ENCODE assay signal across 10 cellular contexts in genomic region chr1:243496173-243496553, GRCh38.
A peak's percentile ranks its signal among the peaks of the same experiment; 100 is the strongest.
DNase-seq lines count a peak whose midpoint lies in the region; ATAC-seq and TF ChIP-seq lines count a peak whose summit lies in the region.
"Had no signal": no experiment of that assay in that cellular context is flagged by ENCODE, and none has a peak within 500 bp of the region (broad histone marks: within the 10 kb centered on the region; RNA-seq: fewer than 3 reads in every experiment).

No MANE protein-coding gene starts in this region.

- H3K27me3 Mint-ChIP-seq in effector memory CD8-positive, alpha-beta T cell: no peaks in the 10 kb centered on the region
- H3K27me3 Mint-ChIP-seq in natural killer cell (ENCODE audit: low read depth in 2 of 2): no peaks in the 10 kb centered on the region
- H3K27me3 Mint-ChIP-seq: CD8-positive, alpha-beta memory T cell had no signal

- H3K9me3 ChIP-seq in vagina: no peaks in the 10 kb centered on the region

- ATAC-seq in Right ventricle myocardium inferior (no peak), natural killer cell (peak in 2 of 3 donors; percentile 36 to 50)
- no peak for ATAC-seq in effector memory CD8-positive, alpha-beta T cell (replicated peaks)

- H3K4me3 Mint-ChIP-seq in effector memory CD8-positive, alpha-beta T cell: peak overlapping the region in 1 of 2 donors; percentile 10
- peak overlapping the region; percentile 62 for H3K4me3 Mint-ChIP-seq in natural killer cell
- H3K4me3 Mint-ChIP-seq: CD8-positive, alpha-beta memory T cell had no signal

- no peaks in the 10 kb centered on the region for H3K27me3 ChIP-seq in vagina

- H3K27ac ChIP-seq in vagina: peak overlapping the region; percentile 76

- H3K4me1 ChIP-seq in vagina: peaks cover 12% of the 10 kb centered on the region

- peaks cover 0 to 7% of the 10 kb centered on the region in 2 donors for H3K36me3 ChIP-seq in vagina

- peak overlapping the region; percentile 28 to 81 for H3K27ac Mint-ChIP-seq in effector memory CD8-positive, alpha-beta T cell
- H3K27ac Mint-ChIP-seq in natural killer cell: peak overlapping the region; percentile 80 to 93

- no peaks in the 10 kb centered on the region for H3K9me3 Mint-ChIP-seq in effector memory CD8-positive, alpha-beta T cell
- no peaks in the 10 kb centered on the region for H3K9me3 Mint-ChIP-seq in natural killer cell
- H3K9me3 Mint-ChIP-seq: CD8-positive, alpha-beta memory T cell had no signal

- no peak for TF ChIP-seq POLR2A in vagina (IDR thresholded peaks at IDR 0.05)

- intact Hi-C loops in Right ventricle myocardium inferior (cut with DNase I) (no loop called here), cardiac septum (cut with DNase I) (no loop called here), natural killer cell (cut with micrococcal nuclease) (no loop called here), vagina (cut with DNase I) (no loop called here)

- peak; percentile 78 for DNase-seq in Right ventricle myocardium inferior (ENCODE audit: missing footprints)
- no peak for DNase-seq in cardiac septum (ENCODE audit: low spot score)
- no peak for DNase-seq in effector memory CD8-positive, alpha-beta T cell
- DNase-seq in natural killer cell: no peak
- peak in 1 of 2 donors; percentile 90 for DNase-seq in vagina (ENCODE audit: extremely low spot score in 2 of 2)
- no peak for DNase-seq in HPDE6-E6E7 (ENCODE audit: extremely low spot score)
- no peak for DNase-seq in T-helper 1 cell
- DNase-seq in NCI-H526 (lab: John Stamatoyannopoulos, UW): no peak
- DNase-seq: activated CD8-positive, alpha-beta memory T cell treated with anti-CD3 and anti-CD28 coated beads for 24 hours; CD8-positive, alpha-beta memory T cell had no signal

- no peak overlapping the region for H3K4me3 ChIP-seq in vagina

- H3K36me3 Mint-ChIP-seq in effector memory CD8-positive, alpha-beta T cell (ENCODE audit: insufficient read depth): peaks cover 20% of the 10 kb centered on the region
- no peaks in the 10 kb centered on the region for H3K36me3 Mint-ChIP-seq in natural killer cell

- peaks cover 5 to 6% of the 10 kb centered on the region in 2 donors for H3K4me1 Mint-ChIP-seq in effector memory CD8-positive, alpha-beta T cell (ENCODE audit: low read depth in 2 of 2)
- H3K4me1 Mint-ChIP-seq in natural killer cell: peaks cover 13 to 19% of the 10 kb centered on the region in 2 donors

- TF ChIP-seq CTCF in natural killer cell (IDR thresholded peaks at IDR 0.05) (no peak), vagina (IDR thresholded peaks at IDR 0.05) (no peak)

Comparison
In these comparisons a context has a peak if more than half of its experiments do, and no peak if none do; other contexts are left out.
1. ATAC-seq: peak in natural killer cell (2 of 3); none in Right ventricle myocardium inferior (single experiment) and effector memory CD8-positive, alpha-beta T cell (single experiment).